8 cellular contexts compared by ENCODE assay signal in the genomic region with DNA sequence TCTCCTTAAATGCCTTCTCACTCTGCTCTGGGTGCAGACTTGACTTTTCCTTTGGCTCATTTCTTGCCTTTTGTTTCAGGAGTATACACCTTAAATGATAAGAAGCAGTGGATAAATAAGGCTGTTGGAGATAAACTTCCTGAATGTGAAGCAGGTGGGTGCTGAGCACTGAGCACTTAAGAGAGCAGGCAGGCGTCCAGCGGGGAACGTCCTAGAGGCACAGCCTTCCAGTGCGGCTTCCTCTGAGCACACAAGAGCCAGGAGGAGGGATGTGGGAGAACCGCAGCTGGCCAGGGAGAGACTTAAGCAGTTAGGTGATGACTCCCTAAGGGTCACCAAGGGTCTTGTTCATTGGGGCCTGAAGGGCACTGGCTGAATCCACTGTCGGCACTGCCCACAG. TPM values are rescaled to one million over a fixed set of nuclear protein-coding genes. Genes with fewer than 3 reads are reported as not detected.
"Had no signal": no experiment of that assay in that cellular context is flagged by ENCODE, and none has a peak within 500 bp of the region (broad histone marks: within the 10 kb centered on the region; RNA-seq: fewer than 3 reads in every experiment).

No MANE protein-coding gene starts in this region.

RNA-seq across cellular contexts. Expression of a gene that starts 3.0 kb away (rescaled TPM):
- total RNA-seq: LHCN-M2, MCF 10A, NCI-H460, OCI-LY7, PC-9, RPMI7951, SJCRH30, SK-MEL-5 had no signal

RNA-seq across cellular contexts. Expression of a gene that starts 5.7 kb away (rescaled TPM):
- total RNA-seq: LHCN-M2, MCF 10A, NCI-H460, OCI-LY7, PC-9, RPMI7951, SJCRH30, SK-MEL-5 had no signal
